6 cellular contexts compared by ENCODE assay signal in genomic region chr14:20264366-20264765, GRCh38. TPM values are rescaled to one million over a fixed set of nuclear protein-coding genes. Genes with fewer than 3 reads are reported as not detected.
"Had no signal": no experiment of that assay in that cellular context is flagged by ENCODE, and none has a peak within 500 bp of the region (broad histone marks: within the 10 kb centered on the region; RNA-seq: fewer than 3 reads in every experiment).

No MANE protein-coding gene starts in this region.

RNA-seq across cellular contexts. Expression of gene OR11H4, which starts 25.3 kb away (rescaled TPM):
- total RNA-seq: K562, OCI-LY7, PC-9, Peyer's patch, Right ventricle myocardium superior, SJSA1 had no signal

RNA-seq across cellular contexts. Expression of gene OR11H7, which starts 35.6 kb away (rescaled TPM):
- total RNA-seq: K562, OCI-LY7, PC-9, Peyer's patch, Right ventricle myocardium superior, SJSA1 had no signal

RNA-seq across cellular contexts. Expression of gene OR11H6, which starts 40.9 kb away (rescaled TPM):
- total RNA-seq: K562, OCI-LY7, PC-9, Peyer's patch, Right ventricle myocardium superior, SJSA1 had no signal
